In the genomic region with DNA sequence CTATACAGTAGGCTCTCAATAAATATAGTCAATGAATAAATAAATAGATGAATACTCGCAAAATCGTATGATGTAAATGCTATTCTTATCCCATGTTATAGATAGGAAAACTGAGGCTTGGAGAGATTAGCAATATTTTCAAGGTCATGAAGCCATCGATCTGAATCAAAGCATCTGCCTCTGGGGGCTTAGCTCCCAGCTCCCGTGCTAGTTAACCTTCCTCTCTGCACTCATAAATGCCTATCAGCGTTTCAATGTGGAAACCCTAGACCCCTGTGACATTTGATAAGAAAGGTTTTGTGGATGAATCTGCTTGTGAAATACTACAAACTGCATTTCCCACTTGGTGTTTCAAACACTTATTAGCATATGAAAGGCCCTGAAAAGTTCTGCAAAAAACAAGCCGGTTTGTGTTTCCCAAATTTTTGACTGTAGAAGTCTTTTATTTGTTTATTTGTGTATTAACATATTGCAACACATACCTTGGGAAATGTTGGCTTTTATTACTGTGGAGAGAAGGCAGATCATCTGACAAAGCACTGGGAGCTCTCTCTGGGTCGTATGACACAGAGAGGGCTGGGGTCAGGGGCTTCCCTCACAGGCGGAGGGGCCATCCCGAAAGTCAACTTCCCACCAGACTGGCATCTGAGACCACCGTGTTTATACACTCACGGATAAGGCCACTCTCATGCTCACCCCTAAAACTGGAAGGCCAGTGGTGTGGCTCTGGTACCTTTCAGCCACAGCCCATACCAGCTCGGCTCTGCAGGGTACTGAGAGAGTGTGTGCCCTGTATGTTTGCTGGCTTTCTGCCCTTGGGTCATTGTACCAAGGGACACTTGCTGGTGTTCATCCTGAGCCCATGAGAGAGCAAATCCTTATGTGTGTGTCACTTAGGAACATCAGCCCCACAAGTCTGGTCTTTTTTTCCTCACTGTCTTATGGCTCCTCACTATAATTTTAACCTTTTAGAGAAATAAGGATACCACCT, we compare ENCODE assay signal across 20 cellular contexts. TPM values are rescaled to one million over a fixed set of nuclear protein-coding genes. Genes with fewer than 3 reads are reported as not detected.
"Had no signal": no experiment of that assay in that cellular context is flagged by ENCODE, and none has a peak within 500 bp of the region (broad histone marks: within the 10 kb centered on the region; RNA-seq: fewer than 3 reads in every experiment).

No MANE protein-coding gene starts in this region.

- H3K4me1 ChIP-seq: suprapubic skin, upper lobe of right lung had no signal

- H3K27ac ChIP-seq: coronary artery, suprapubic skin, upper lobe of right lung, VCaP had no signal

- H3K27me3 ChIP-seq: upper lobe of right lung had no signal

- H3K9me3 Mint-ChIP-seq: activated CD4-positive, alpha-beta memory T cell treated with anti-CD3 and anti-CD28 coated beads for 36 hours; activated naive CD4-positive, alpha-beta T cell treated with anti-CD3 and anti-CD28 coated beads, Interleukin-2, amount 50 U/mL, for 24 hours; neural crest cell; stimulated activated naive CD8-positive, alpha-beta T cell treated with anti-CD3 and anti-CD28 coated beads, Interleukin-15, Interleukin-2, amounts not matched to agents 100 ng/mL and 50 ng/mL, for 24 hours had no signal

- DNase-seq: activated CD4-positive, alpha-beta memory T cell treated with anti-CD3 and anti-CD28 coated beads for 36 hours; activated CD4-positive, alpha-beta T cell treated with anti-CD3 and anti-CD28 coated beads for 36 hours; activated CD8-positive, alpha-beta memory T cell treated with anti-CD3 and anti-CD28 coated beads, Interleukin-2, amount 10 ng/mL, durations not matched to agents 7 days and 5 days; activated effector memory CD4-positive, alpha-beta T cell treated with Interleukin-2 at 50 U/mL for 16 hours; activated T-cell treated with anti-CD3 and anti-CD28 coated beads, Interleukin-2, amount 50 U/mL, for 1 hour; amniotic stem cell; caudate nucleus; SK-N-SH; T-helper 1 cell; T1000; upper lobe of right lung had no signal

- H3K36me3 Mint-ChIP-seq: activated CD4-positive, alpha-beta memory T cell treated with anti-CD3 and anti-CD28 coated beads for 36 hours; activated CD8-positive, alpha-beta memory T cell treated with anti-CD3 and anti-CD28 coated beads, Interleukin-2, amount 10 ng/mL, durations not matched to agents 7 days and 5 days; activated naive CD4-positive, alpha-beta T cell treated with anti-CD3 and anti-CD28 coated beads, Interleukin-2, amount 50 U/mL, for 24 hours had no signal

- H3K4me1 Mint-ChIP-seq: activated CD4-positive, alpha-beta T cell treated with anti-CD3 and anti-CD28 coated beads for 36 hours; activated CD8-positive, alpha-beta memory T cell treated with anti-CD3 and anti-CD28 coated beads, Interleukin-2, amount 10 ng/mL, durations not matched to agents 7 days and 5 days; activated naive CD4-positive, alpha-beta T cell treated with anti-CD3 and anti-CD28 coated beads, Interleukin-2, amount 50 U/mL, for 24 hours; neural crest cell had no signal

- H3K4me3 Mint-ChIP-seq: activated CD4-positive, alpha-beta memory T cell treated with anti-CD3 and anti-CD28 coated beads for 36 hours; activated CD4-positive, alpha-beta T cell treated with anti-CD3 and anti-CD28 coated beads for 36 hours; activated CD8-positive, alpha-beta memory T cell treated with anti-CD3 and anti-CD28 coated beads, Interleukin-2, amount 10 ng/mL, durations not matched to agents 7 days and 5 days; activated naive CD4-positive, alpha-beta T cell treated with anti-CD3 and anti-CD28 coated beads, Interleukin-2, amount 50 U/mL, for 24 hours; neural crest cell; stimulated activated naive CD8-positive, alpha-beta T cell treated with anti-CD3 and anti-CD28 coated beads, Interleukin-15, Interleukin-2, amounts not matched to agents 100 ng/mL and 50 ng/mL, for 24 hours had no signal

- H3K4me2 ChIP-seq: SK-N-SH had no signal

- H3K4me3 ChIP-seq: coronary artery, lung, suprapubic skin, upper lobe of right lung had no signal

- ATAC-seq: activated CD4-positive, alpha-beta T cell treated with anti-CD3 and anti-CD28 coated beads for 36 hours; activated CD8-positive, alpha-beta memory T cell treated with anti-CD3 and anti-CD28 coated beads, Interleukin-2, amount 10 ng/mL, durations not matched to agents 7 days and 5 days; esophagus mucosa; upper lobe of right lung had no signal

- H3K27me3 Mint-ChIP-seq: activated CD4-positive, alpha-beta T cell treated with anti-CD3 and anti-CD28 coated beads for 36 hours; activated naive CD4-positive, alpha-beta T cell treated with anti-CD3 and anti-CD28 coated beads, Interleukin-2, amount 50 U/mL, for 24 hours had no signal

- H3K9me3 ChIP-seq: SK-N-SH, suprapubic skin, upper lobe of right lung had no signal

- H3K27ac Mint-ChIP-seq: activated CD4-positive, alpha-beta memory T cell treated with anti-CD3 and anti-CD28 coated beads for 36 hours; activated CD4-positive, alpha-beta T cell treated with anti-CD3 and anti-CD28 coated beads for 36 hours; activated CD8-positive, alpha-beta memory T cell treated with anti-CD3 and anti-CD28 coated beads, Interleukin-2, amount 10 ng/mL, durations not matched to agents 7 days and 5 days; activated naive CD4-positive, alpha-beta T cell treated with anti-CD3 and anti-CD28 coated beads, Interleukin-2, amount 50 U/mL, for 24 hours; stimulated activated naive CD8-positive, alpha-beta T cell treated with anti-CD3 and anti-CD28 coated beads, Interleukin-15, Interleukin-2, amounts not matched to agents 100 ng/mL and 50 ng/mL, for 24 hours had no signal

- H3K36me3 ChIP-seq: suprapubic skin, upper lobe of right lung had no signal

- H3K9me2 ChIP-seq: SK-N-SH had no signal

RNA-seq across cellular contexts. Expression of gene PROK1, which starts 1.0 kb away (rescaled TPM):
- total RNA-seq: activated CD4-positive, alpha-beta memory T cell treated with anti-CD3 and anti-CD28 coated beads for 36 hours; activated CD4-positive, alpha-beta T cell treated with anti-CD3 and anti-CD28 coated beads for 36 hours; activated CD8-positive, alpha-beta memory T cell treated with anti-CD3 and anti-CD28 coated beads, Interleukin-2, amount 10 ng/mL, durations not matched to agents 7 days and 5 days; lung; neural crest cell; osteocyte had no signal
- polyA plus RNA-seq: SK-N-SH had no signal
